Comparison of ENCODE assay signal across 19 cellular contexts in the genomic region with DNA sequence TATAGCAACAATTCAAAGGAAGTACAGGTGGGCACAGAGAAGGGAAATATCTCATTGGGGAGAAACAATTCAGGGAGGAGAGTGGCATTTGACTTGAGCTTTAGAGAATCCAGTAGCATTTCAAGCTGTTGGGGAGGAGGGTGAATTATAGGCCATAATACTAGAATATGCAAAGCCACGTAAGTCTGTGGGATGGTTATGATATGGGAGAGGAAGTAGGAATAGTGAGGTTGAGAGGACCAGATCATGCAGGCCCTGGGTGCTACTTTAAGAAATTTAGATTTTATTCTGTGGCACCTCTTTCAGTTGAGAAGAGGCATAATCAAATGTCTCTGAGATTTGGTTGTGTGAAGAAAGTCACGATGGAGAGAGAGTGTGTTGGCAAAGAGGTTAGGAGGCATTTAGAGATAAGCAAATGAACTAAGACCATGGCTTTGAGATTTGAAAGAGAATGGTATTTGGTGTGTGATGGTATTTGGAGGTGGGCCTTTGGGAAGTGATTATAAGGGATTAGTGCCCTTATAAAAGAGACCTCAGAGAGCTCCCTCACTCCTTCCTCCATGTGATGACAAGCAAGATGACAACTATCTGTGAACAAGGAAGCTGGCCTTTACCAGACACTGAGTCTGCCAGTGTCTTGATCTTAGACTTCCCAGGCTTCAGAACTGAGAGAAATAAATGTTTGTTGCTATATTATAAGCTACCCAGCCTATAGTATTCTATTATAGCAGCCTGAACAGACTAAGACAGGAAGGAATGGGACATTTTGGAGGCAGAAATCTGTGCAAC. TPM values are rescaled to one million over a fixed set of nuclear protein-coding genes. Genes with fewer than 3 reads are reported as not detected.
A peak's percentile ranks its signal among the peaks of the same experiment; 100 is the strongest.
DNase-seq lines count a peak whose midpoint lies in the region; ATAC-seq and TF ChIP-seq lines count a peak whose summit lies in the region.
"Had no signal": no experiment of that assay in that cellular context is flagged by ENCODE, and none has a peak within 500 bp of the region (broad histone marks: within the 10 kb centered on the region; RNA-seq: fewer than 3 reads in every experiment).

No MANE protein-coding gene starts in this region.

- H3K36me3 Mint-ChIP-seq in CD8-positive, alpha-beta memory T cell = peaks cover 0 to 3% (median 2%) of the 10 kb centered on the region in 3 donors
- H3K36me3 Mint-ChIP-seq in activated CD8-positive, alpha-beta T cell treated with anti-CD3 and anti-CD28 coated beads, Interleukin-2, amount 10 ng/mL, durations not matched to agents 7 days and 5 days (ENCODE audit: low read depth) = peaks cover 34% of the 10 kb centered on the region
- H3K36me3 Mint-ChIP-seq in mesothelial cell of epicardium = no peaks in the 10 kb centered on the region

- H3K9me3 ChIP-seq in A673 (ENCODE audit: low read depth, low read length, poor library complexity, severe bottlenecking) (no peaks in the 10 kb centered on the region), ascending aorta (no peaks in the 10 kb centered on the region)
- H3K9me3 ChIP-seq in CD8-positive, alpha-beta memory T cell (ENCODE audit: low read length) = no peaks in the 10 kb centered on the region
- H3K9me3 ChIP-seq: body of pancreas, upper lobe of right lung had no signal

- peak; percentile 40 for DNase-seq in A673 (ENCODE audit: low spot score)
- DNase-seq in CD8-positive, alpha-beta memory T cell = no peak
- DNase-seq in activated CD8-positive, alpha-beta T cell treated with anti-CD3 and anti-CD28 coated beads, Interleukin-2, amount 10 ng/mL, durations not matched to agents 7 days and 5 days = no peak
- no peak for DNase-seq in mesothelial cell of epicardium (ENCODE audit: low spot score in 2 of 2, unreplicated experiment in 2 of 2)
- DNase-seq in NCI-H345 (lab: John Stamatoyannopoulos, UW) = no peak
- no peak for DNase-seq in dermis blood vessel endothelial cell
- no peak for DNase-seq in ascending aorta (ENCODE audit: low spot score in 2 of 2)
- DNase-seq: activated CD4-positive, alpha-beta T cell treated with anti-CD3 and anti-CD28 coated beads, Interleukin-2, amount 50 U/mL, for 4 hours; AML-193; body of pancreas; left colon; NCI-H1048; stimulated activated CD4-positive, alpha-beta T cell treated with anti-CD3 and anti-CD28 coated beads, Interleukin-1b, Interleukin-23, amount 100 ng/mL, for 48 hours; stimulated activated CD8-positive, alpha-beta memory T cell treated with anti-CD3 and anti-CD28 coated beads, Interleukin-4, amount 100 ng/mL, for 48 hours; T-helper 9 cell; upper lobe of right lung had no signal

- peaks cover 0 to 3% (median 0%) of the 10 kb centered on the region in 5 donors for H3K9me3 Mint-ChIP-seq in CD8-positive, alpha-beta memory T cell
- peaks cover 4% of the 10 kb centered on the region for H3K9me3 Mint-ChIP-seq in activated CD8-positive, alpha-beta T cell treated with anti-CD3 and anti-CD28 coated beads, Interleukin-2, amount 10 ng/mL, durations not matched to agents 7 days and 5 days (ENCODE audit: insufficient read depth)
- H3K9me3 Mint-ChIP-seq in mesothelial cell of epicardium = no peaks in the 10 kb centered on the region

- H3K4me3 Mint-ChIP-seq in CD8-positive, alpha-beta memory T cell = peak overlapping the region in 4 of 7 donors; percentile 16 to 35 (median 28)
- H3K4me3 Mint-ChIP-seq in activated CD8-positive, alpha-beta T cell treated with anti-CD3 and anti-CD28 coated beads, Interleukin-2, amount 10 ng/mL, durations not matched to agents 7 days and 5 days = no peak overlapping the region
- H3K4me3 Mint-ChIP-seq in mesothelial cell of epicardium = no peak overlapping the region

- peak overlapping the region in 7 of 8 donors; percentile 2 to 93 (median 51) for H3K27ac Mint-ChIP-seq in CD8-positive, alpha-beta memory T cell
- H3K27ac Mint-ChIP-seq in activated CD8-positive, alpha-beta T cell treated with anti-CD3 and anti-CD28 coated beads, Interleukin-2, amount 10 ng/mL, durations not matched to agents 7 days and 5 days = peak overlapping the region; percentile 15
- H3K27ac Mint-ChIP-seq in mesothelial cell of epicardium = peak overlapping the region; percentile 40
- H3K27ac Mint-ChIP-seq: activated T-helper 2 cell treated with anti-CD3 and anti-CD28 coated beads, Interferon-gamma antibody, Interleukin-2, Interleukin-4, amounts not matched to agents 10 μg/mL and 5 μg/mL and 100 μg/mL, durations not matched to agents 14 hours and 24 hours and 36 hours had no signal

- H3K4me1 ChIP-seq in A673 (ENCODE audit: insufficient read depth, low read length, poor library complexity, severe bottlenecking) (peaks cover 17% of the 10 kb centered on the region), ascending aorta (peaks cover 0 to 14% of the 10 kb centered on the region in 2 donors)
- H3K4me1 ChIP-seq in CD8-positive, alpha-beta memory T cell (ENCODE audit: insufficient read depth, low read length) = peaks cover 65% of the 10 kb centered on the region

- H3K36me3 ChIP-seq in A673 (ENCODE audit: insufficient read depth, low read length, poor library complexity, severe bottlenecking) (no peaks in the 10 kb centered on the region), ascending aorta (no peaks in the 10 kb centered on the region)
- no peaks in the 10 kb centered on the region for H3K36me3 ChIP-seq in CD8-positive, alpha-beta memory T cell (ENCODE audit: insufficient read depth, low read length)
- H3K36me3 ChIP-seq: upper lobe of right lung had no signal

- H3K27ac ChIP-seq in A673 (ENCODE audit: low read depth, low read length, poor library complexity, severe bottlenecking) = no peak overlapping the region
- no peak overlapping the region for H3K27ac ChIP-seq in CD8-positive, alpha-beta memory T cell (ENCODE audit: low read depth, low read length)
- H3K27ac ChIP-seq in ascending aorta = no peak overlapping the region
- H3K27ac ChIP-seq: body of pancreas, hepatocyte, upper lobe of right lung had no signal

- no TSS peak for BruUV-seq in A673 (replicated peaks; lab: Mats Ljungman, UMichigan)

- H3K27me3 ChIP-seq in A673 (replicated peaks; ENCODE audit: insufficient read depth, low read depth, low read length, poor library complexity) (no peaks in the 10 kb centered on the region), ascending aorta (no peaks in the 10 kb centered on the region)
- H3K27me3 ChIP-seq in CD8-positive, alpha-beta memory T cell (ENCODE audit: insufficient read depth, low read length, poor library complexity, severe bottlenecking) = no peaks in the 10 kb centered on the region
- H3K27me3 ChIP-seq: body of pancreas, hepatocyte, upper lobe of right lung had no signal

- ATAC-seq in activated CD8-positive, alpha-beta T cell treated with anti-CD3 and anti-CD28 coated beads, Interleukin-2, amount 10 ng/mL, durations not matched to agents 7 days and 5 days = no peak
- no peak for ATAC-seq in HG03521 (IDR thresholded peaks at IDR 0.05; ENCODE audit: unreplicated experiment)
- ATAC-seq: body of pancreas, left colon, upper lobe of right lung had no signal

- CTCF ChIA-PET in A673 (lab: Charles Lee) = no interaction called here
- CTCF ChIA-PET in CD8-positive, alpha-beta memory T cell (lab: Charles Lee) = interaction anchor here (0.9 to 1.5 kb wide), 2 partner anchors 29 to 53 kb away, joined by 3 read pairs; no protein-coding TSS in a partner anchor
- CTCF ChIA-PET in activated CD8-positive, alpha-beta T cell treated with anti-CD3 and anti-CD28 coated beads, Interleukin-2, amount 10 ng/mL, durations not matched to agents 7 days and 5 days (lab: Charles Lee) = interaction anchor here (1.6 kb wide), 1 partner anchor 139 kb away, joined by 4 read pairs; no protein-coding TSS in a partner anchor

- peaks cover 72 to 86% (median 80%) of the 10 kb centered on the region in 3 donors for H3K4me1 Mint-ChIP-seq in CD8-positive, alpha-beta memory T cell
- peaks cover 42% of the 10 kb centered on the region for H3K4me1 Mint-ChIP-seq in activated CD8-positive, alpha-beta T cell treated with anti-CD3 and anti-CD28 coated beads, Interleukin-2, amount 10 ng/mL, durations not matched to agents 7 days and 5 days (ENCODE audit: low read depth)
- peaks cover 10% of the 10 kb centered on the region for H3K4me1 Mint-ChIP-seq in mesothelial cell of epicardium

- TF ChIP-seq CTCF in A673 (conservative IDR thresholded peaks at IDR 0.05; ENCODE audit: low read depth, low read length) (no peak), mesothelial cell of epicardium (IDR thresholded peaks at IDR 0.05; ENCODE audit: unreplicated experiment) (no peak), ascending aorta (IDR thresholded peaks at IDR 0.05) (no peak)

- H3K27me3 Mint-ChIP-seq in CD8-positive, alpha-beta memory T cell = no peaks in the 10 kb centered on the region
- no peaks in the 10 kb centered on the region for H3K27me3 Mint-ChIP-seq in activated CD8-positive, alpha-beta T cell treated with anti-CD3 and anti-CD28 coated beads, Interleukin-2, amount 10 ng/mL, durations not matched to agents 7 days and 5 days (ENCODE audit: low read depth)
- H3K27me3 Mint-ChIP-seq in mesothelial cell of epicardium (ENCODE audit: low read depth) = no peaks in the 10 kb centered on the region

- intact Hi-C loops in A673 (cut with micrococcal nuclease; ENCODE audit: unreplicated experiment) (no loop called here), ascending aorta (cut with DNase I) (no loop called here)

- POLR2A ChIA-PET in A673 (lab: Charles Lee; ENCODE audit: low non-redundant PET) = no interaction called here
- POLR2A ChIA-PET in CD8-positive, alpha-beta memory T cell (lab: Charles Lee) = no interaction called here
- POLR2A ChIA-PET in activated CD8-positive, alpha-beta T cell treated with anti-CD3 and anti-CD28 coated beads, Interleukin-2, amount 10 ng/mL, durations not matched to agents 7 days and 5 days (lab: Charles Lee) = interaction anchor here (0.6 to 0.7 kb wide), 2 partner anchors 33 to 60 kb away, joined by 3 read pairs; no protein-coding TSS in a partner anchor

- H3K4me3 ChIP-seq in A673 (ENCODE audit: low read depth, low read length, poor library complexity, severe bottlenecking) = no peak overlapping the region
- no peak overlapping the region for H3K4me3 ChIP-seq in CD8-positive, alpha-beta memory T cell (ENCODE audit: low read length)
- H3K4me3 ChIP-seq in ascending aorta = no peak overlapping the region
- H3K4me3 ChIP-seq: body of pancreas, hepatocyte, upper lobe of right lung had no signal

RNA-seq across cellular contexts. Expression of a gene that starts 15.1 kb away (rescaled TPM):
- total RNA-seq in A673 (2021) (80.5 and 82.9 TPM in 2 replicates), mesothelial cell of epicardium (98.7 to 104 TPM (median 101 TPM) in 3 replicates), dermis blood vessel endothelial cell (401 and 433 TPM in 2 replicates), ascending aorta (93.0 TPM)
- 10 to 100 TPM; 39.4 to 50.3 TPM for total RNA-seq in CD8-positive, alpha-beta memory T cell
- 378 TPM for polyA plus RNA-seq in CD8-positive, alpha-beta memory T cell
- 100 to 1,000 TPM; 172 to 200 TPM for total RNA-seq in activated CD8-positive, alpha-beta T cell treated with anti-CD3 and anti-CD28 coated beads, Interleukin-2, amount 10 ng/mL, durations not matched to agents 7 days and 5 days

Comparison
In these comparisons a context has a peak if more than half of its experiments do, and no peak if none do; other contexts are left out.
1. H3K4me3 Mint-ChIP-seq: peak in CD8-positive, alpha-beta memory T cell (4 of 7); none in activated CD8-positive, alpha-beta T cell treated with anti-CD3 and anti-CD28 coated beads, Interleukin-2, amount 10 ng/mL, durations not matched to agents 7 days and 5 days (single experiment) and mesothelial cell of epicardium (single experiment).
2. Peak in every context shown above with its lines, with median percentiles within 50 percentile points of each other: H3K27ac Mint-ChIP-seq.